In genomic region chrX:150683536-150684146, GRCh38 we compare ENCODE assay signal across 8 cellular contexts. TPM values are rescaled to one million over a fixed set of nuclear protein-coding genes. Genes with fewer than 3 reads are reported as not detected.
DNase-seq lines count a peak whose midpoint lies in the region; ATAC-seq and TF ChIP-seq lines count a peak whose summit lies in the region.

No MANE protein-coding gene starts in this region.

- no peaks in the 10 kb centered on the region for H4K20me1 ChIP-seq in GM23248 (ENCODE audit: insufficient read depth)

- BruUV-seq in Calu3 (replicated peaks; lab: Mats Ljungman, UMichigan): no TSS peak

- H3F3A ChIP-seq in GM23248 (ENCODE audit: insufficient read depth): peaks cover 7% of the 10 kb centered on the region; the same call in 1 of the 2 replicates

- H2AFZ ChIP-seq in GM23248: no peak overlapping the region
- H2AFZ ChIP-seq in parathyroid adenoma: no peak overlapping the region

- no peaks in the 10 kb centered on the region for H3K36me3 ChIP-seq in GM23248 (ENCODE audit: low read depth)
- no peaks in the 10 kb centered on the region for H3K36me3 ChIP-seq in NT2/D1 (ENCODE audit: insufficient read depth, insufficient read length, low read length)
- H3K36me3 ChIP-seq in parathyroid adenoma (ENCODE audit: control insufficient read depth, insufficient read depth, low read length): no peaks in the 10 kb centered on the region

- H3K4me1 ChIP-seq in GM23248 (ENCODE audit: insufficient read depth) (peaks cover 6% of the 10 kb centered on the region), NT2/D1 (ENCODE audit: insufficient read depth, insufficient read length) (no peaks in the 10 kb centered on the region), parathyroid adenoma (no peaks in the 10 kb centered on the region)

- CTCF ChIA-PET in Calu3 (lab: Charles Lee): interaction anchor here (0.6 to 1.2 kb wide), 3 partner anchors 32 to 35 kb away, joined by 3 to 4 read pairs (median 4); no protein-coding TSS in a partner anchor

- no peak overlapping the region for H3K4me2 ChIP-seq in GM23248 (ENCODE audit: unreplicated experiment)
- H3K4me2 ChIP-seq in parathyroid adenoma (ENCODE audit: low read length): no peak overlapping the region

- no peaks in the 10 kb centered on the region for H3K27me3 Mint-ChIP-seq in Calu3 (ENCODE audit: unreplicated experiment)

- no peak for ATAC-seq in HG03521 (IDR thresholded peaks at IDR 0.05; ENCODE audit: unreplicated experiment)

- intact Hi-C loops in Calu3 (cut with micrococcal nuclease; ENCODE audit: unreplicated experiment): loop anchor here (1.0 to 10.0 kb wide), 3 partner anchors 33 to 721 kb away; partner anchors contain the start of gene MAMLD1

- in situ Hi-C loops in GM23248 (cut with MboI): no loop called here

- H3K27me3 ChIP-seq in GM23248 (replicated peaks; ENCODE audit: insufficient read depth) (no peaks in the 10 kb centered on the region), NT2/D1 (ENCODE audit: insufficient read depth, insufficient read length) (no peaks in the 10 kb centered on the region), parathyroid adenoma (ENCODE audit: control insufficient read depth, insufficient read depth, low read length) (no peaks in the 10 kb centered on the region)

- no peak overlapping the region for H3K27ac ChIP-seq in GM23248
- H3K27ac ChIP-seq in parathyroid adenoma: no peak overlapping the region

- no peak overlapping the region for H3K9ac ChIP-seq in GM23248
- H3K9ac ChIP-seq in NT2/D1 (ENCODE audit: insufficient read length, low read depth): no peak overlapping the region
- H3K9ac ChIP-seq in parathyroid adenoma: no peak overlapping the region

- DNase-seq in Calu3 (peak; percentile 32), GM23248 (peak; percentile 56), NT2/D1 (ENCODE audit: low read depth, low spot score) (peak; percentile 6), dermis blood vessel endothelial cell (peak; percentile 64)
- no peak for DNase-seq in stimulated activated CD8-positive, alpha-beta memory T cell treated with anti-CD3 and anti-CD28 coated beads, Interleukin-4, amount 100 ng/mL, for 48 hours
- no peak for DNase-seq in stimulated activated naive CD4-positive, alpha-beta T cell treated with Interleukin-2 at 50 U/mL for 16 hours (lab: John Stamatoyannopoulos, UW)

- H3K36me3 Mint-ChIP-seq in Calu3 (ENCODE audit: insufficient read depth, unreplicated experiment): no peaks in the 10 kb centered on the region

- no peak overlapping the region for H3K27ac Mint-ChIP-seq in Calu3 (ENCODE audit: unreplicated experiment)

- H3K9me3 Mint-ChIP-seq in Calu3 (ENCODE audit: low read depth, unreplicated experiment): peaks cover 3% of the 10 kb centered on the region

- WGBS in GM23248 (ENCODE audit: low coverage in 1 of 2, low lambda C conversion rate in 2 of 2, missing lambda C conversion rate in 2 of 2), 2 experiments: 24 to 32% methylated on average over 7 of the region's 7 CpGs

- TF ChIP-seq CTCF in Calu3 (IDR thresholded peaks at IDR 0.05; ENCODE audit: unreplicated experiment) (no peak), parathyroid adenoma (IDR thresholded peaks at IDR 0.05) (peak; percentile 16)

- no peak overlapping the region for H3K4me3 ChIP-seq in GM23248
- no peak overlapping the region for H3K4me3 ChIP-seq in NT2/D1 (ENCODE audit: insufficient read length, low read depth)
- no peak overlapping the region for H3K4me3 ChIP-seq in parathyroid adenoma (ENCODE audit: low read depth, low read length)

- no peaks in the 10 kb centered on the region for H3K9me2 ChIP-seq in GM23248 (ENCODE audit: insufficient read depth)

- H3K9me3 ChIP-seq in GM23248 (ENCODE audit: low read depth) (no peaks in the 10 kb centered on the region), NT2/D1 (ENCODE audit: insufficient read depth, low read length) (no peaks in the 10 kb centered on the region), parathyroid adenoma (ENCODE audit: control insufficient read depth, low read length) (no peaks in the 10 kb centered on the region)

- H3K79me2 ChIP-seq in GM23248 (ENCODE audit: insufficient read depth) (no peaks in the 10 kb centered on the region), parathyroid adenoma (no peaks in the 10 kb centered on the region)

- peaks cover 8% of the 10 kb centered on the region for H3K4me1 Mint-ChIP-seq in Calu3 (ENCODE audit: low read depth, unreplicated experiment)

- H3K4me3 Mint-ChIP-seq in Calu3 (ENCODE audit: low read depth, unreplicated experiment): no peak overlapping the region

RNA-seq across cellular contexts. Expression of gene MTMR1, which starts 9.6 kb away (rescaled TPM):
- total RNA-seq in Calu3 (2022) (40.0 and 49.1 TPM in 2 replicates), dermis blood vessel endothelial cell (15.1 and 17.4 TPM in 2 replicates)
- 12.8 and 15.8 TPM in 2 replicates for total RNA-seq in GM23248 (2014; rRNA removed; shearing (Covaris generic))
- 2.7 and 3.7 TPM in 2 replicates for polyA plus RNA-seq in GM23248 (2016; fragmentation: Nextera tagmentation; extraction: Ambion mirVana)

Comparison
In these comparisons a context has a peak if more than half of its experiments do, and no peak if none do; other contexts are left out.
1. DNase-seq: peak in Calu3 (single experiment), GM23248 (single experiment), NT2/D1 (single experiment) and dermis blood vessel endothelial cell (single experiment); none in stimulated activated CD8-positive, alpha-beta memory T cell treated with anti-CD3 and anti-CD28 coated beads, Interleukin-4, amount 100 ng/mL, for 48 hours (single experiment) and stimulated activated naive CD4-positive, alpha-beta T cell treated with Interleukin-2 at 50 U/mL for 16 hours (single experiment).